8 cellular contexts compared by ENCODE assay signal in the genomic region with DNA sequence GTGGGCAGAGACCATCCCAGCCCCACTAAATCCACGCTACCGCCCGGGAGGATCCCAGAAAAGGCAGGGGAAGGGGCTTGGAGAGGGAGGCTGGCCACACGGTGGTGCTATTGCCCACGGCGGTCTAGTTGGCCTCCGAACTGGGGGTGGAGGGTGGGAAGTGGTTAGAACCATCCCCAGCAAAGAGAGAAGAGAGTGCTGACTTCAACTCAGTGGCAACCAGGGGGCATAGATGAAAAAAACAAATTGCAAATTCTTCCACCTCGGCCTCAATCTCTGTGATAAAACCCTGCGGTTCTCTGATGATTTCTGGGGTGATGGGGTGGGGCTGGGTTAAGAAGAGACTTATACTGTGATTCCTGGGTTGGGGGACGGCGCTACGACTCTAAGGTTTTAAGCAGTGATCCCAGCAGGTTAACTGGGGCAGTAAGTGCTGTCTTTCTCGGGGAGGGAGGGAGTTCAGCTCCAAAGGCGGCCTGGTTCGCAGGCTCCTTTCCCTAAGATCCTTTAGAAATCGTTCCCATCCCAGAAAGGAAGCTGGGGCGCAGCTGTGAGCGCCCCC.
DNase-seq lines count a peak whose midpoint lies in the region; TF ChIP-seq lines count a peak whose summit lies in the region.

No MANE protein-coding gene starts in this region.

- H3K4me1 Mint-ChIP-seq in nephron progenitor cell: peaks cover 47% of the 10 kb centered on the region

- H3K36me3 Mint-ChIP-seq in nephron progenitor cell (ENCODE audit: low read depth): no peaks in the 10 kb centered on the region

- peak overlapping the region; percentile 69 for H3K27ac ChIP-seq in SJCRH30

- no peak overlapping the region for H3K27ac Mint-ChIP-seq in nephron progenitor cell

- H3K4me3 ChIP-seq in SJCRH30 (peak overlapping the region; percentile 64), foreskin fibroblast (ENCODE audit: low read depth in 1 of 2, low read length in 2 of 2) (peak overlapping the region; percentile 5 to 8)

- peak overlapping the region; percentile 80 for H3K4me3 Mint-ChIP-seq in nephron progenitor cell

- DNase-seq in AG08395 (ENCODE audit: low spot score): peak; percentile 91
- DNase-seq in GM19238 (ENCODE audit: insufficient read length, low spot score): peak; percentile 83
- DNase-seq in Kasumi-1 (lab: John Stamatoyannopoulos, UW): peak; percentile 94 to 96
- peak; percentile 92 to 96 for DNase-seq in SJCRH30
- peak; percentile 78 for DNase-seq in activated gamma-delta T cell treated with anti-CD3 and anti-CD28 coated beads, Interleukin-2, amount 50 U/mL, for 16 hours (ENCODE audit: low read depth)
- DNase-seq in foreskin fibroblast: peak; percentile 90 to 96
- DNase-seq in nephron progenitor cell: peak; percentile 93
- DNase-seq in stimulated activated naive CD4-positive, alpha-beta T cell (lab: John Stamatoyannopoulos, UW): peak; percentile 65 to 87 (median 78)

- TF ChIP-seq CTCF in foreskin fibroblast (IDR thresholded peaks at IDR 0.05; ENCODE audit: low read depth, low read length): peak; percentile 87
- peak; percentile 81 for TF ChIP-seq CTCF in nephron progenitor cell (IDR thresholded peaks at IDR 0.05)

- H3K27me3 ChIP-seq in SJCRH30: no peaks in the 10 kb centered on the region

- H3K36me3 ChIP-seq in SJCRH30: no peaks in the 10 kb centered on the region

- peaks cover 20% of the 10 kb centered on the region for H3K4me1 ChIP-seq in SJCRH30

- H3K27me3 Mint-ChIP-seq in nephron progenitor cell (ENCODE audit: low read depth, poor library complexity): peaks cover 16% of the 10 kb centered on the region

- H3K9me3 Mint-ChIP-seq in nephron progenitor cell: no peaks in the 10 kb centered on the region

- H3K9me3 ChIP-seq in SJCRH30 (replicated peaks): no peaks in the 10 kb centered on the region

Comparison
In these comparisons a context has a peak if more than half of its experiments do, and no peak if none do; other contexts are left out.
1. Peak in every context shown above with its lines: DNase-seq, H3K4me3 ChIP-seq and H3K27ac ChIP-seq.